In the genomic region with DNA sequence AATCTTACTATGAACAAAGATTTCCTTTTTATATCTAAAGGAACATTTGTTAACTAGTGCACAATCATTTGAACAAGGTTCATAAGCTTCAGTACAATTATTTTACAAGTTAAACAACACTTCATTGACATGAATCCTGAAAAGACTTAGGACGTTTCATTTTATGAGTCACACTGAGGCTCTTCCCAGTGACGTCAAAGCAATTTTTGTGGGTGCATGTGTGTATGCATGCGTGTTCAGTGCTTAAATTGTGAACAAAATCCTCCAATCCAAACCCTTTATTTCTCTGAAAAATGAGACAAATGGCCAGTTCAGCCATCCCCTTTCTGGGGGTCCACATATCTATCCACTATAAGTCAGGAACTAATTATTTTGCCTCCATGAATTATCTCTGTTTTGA, we compare ENCODE assay signal across 29 cellular contexts. TPM values are rescaled to one million over a fixed set of nuclear protein-coding genes. Genes with fewer than 3 reads are reported as not detected.
DNase-seq lines count a peak whose midpoint lies in the region; TF ChIP-seq lines count a peak whose summit lies in the region.
"Had no signal": no experiment of that assay in that cellular context is flagged by ENCODE, and none has a peak within 500 bp of the region (broad histone marks: within the 10 kb centered on the region; RNA-seq: fewer than 3 reads in every experiment).

No MANE protein-coding gene starts in this region.

- H3K9me3 Mint-ChIP-seq in activated naive CD4-positive, alpha-beta T cell treated with anti-CD3 and anti-CD28 coated beads, Interleukin-2, amount 10 ng/mL, durations not matched to agents 7 days and 5 days: no peaks in the 10 kb centered on the region
- H3K9me3 Mint-ChIP-seq: activated B cell treated with CpG ODN at 0.5 μM for 24 hours; activated T-helper 1 cell treated with anti-CD3 and anti-CD28 coated beads, Interleukin-12 subunit alpha, Interleukin-12 subunit beta, Interleukin-2, Interleukin-4 antibody, amounts not matched to agents 30 ng/mL and 10 ng/mL and 1 ng/mL, durations not matched to agents 14 hours and 24 hours and 36 hours; CD4-positive, alpha-beta T cell; natural killer cell; stimulated activated memory B cell treated with anti-CD40 and anti-IgM and Interleukin-4, amounts not matched to agents 10 μg/mL and 1 μg/mL and 100 μg/mL, for 72 hours had no signal

- H3K79me2 ChIP-seq in osteoblast (ENCODE audit: insufficient read depth, low read length): no peaks in the 10 kb centered on the region

- H3K4me3 ChIP-seq in epithelial cell of esophagus (ENCODE audit: low read length): no peak overlapping the region
- H3K4me3 ChIP-seq in osteoblast (ENCODE audit: insufficient read depth, low read length): no peak overlapping the region
- H3K4me3 ChIP-seq: testis, uterus had no signal

- no peaks in the 10 kb centered on the region for H3K9me3 ChIP-seq in osteoblast (ENCODE audit: low read depth, low read length)
- H3K9me3 ChIP-seq: testis, uterus had no signal

- peaks cover 13% of the 10 kb centered on the region for H3K4me1 ChIP-seq in osteoblast (ENCODE audit: insufficient read depth, low read length)
- H3K4me1 ChIP-seq: testis, uterus had no signal

- no peak overlapping the region for H3K4me3 Mint-ChIP-seq in activated naive CD4-positive, alpha-beta T cell treated with anti-CD3 and anti-CD28 coated beads, Interleukin-2, amount 10 ng/mL, durations not matched to agents 7 days and 5 days
- H3K4me3 Mint-ChIP-seq: activated B cell treated with CpG ODN at 0.5 μM for 24 hours; activated T-helper 1 cell treated with anti-CD3 and anti-CD28 coated beads, Interleukin-12 subunit alpha, Interleukin-12 subunit beta, Interleukin-2, Interleukin-4 antibody, amounts not matched to agents 30 ng/mL and 10 ng/mL and 1 ng/mL, durations not matched to agents 14 hours and 24 hours and 36 hours; CD4-positive, alpha-beta T cell; natural killer cell; stimulated activated memory B cell treated with anti-CD40 and anti-IgM and Interleukin-4, amounts not matched to agents 10 μg/mL and 1 μg/mL and 100 μg/mL, for 72 hours had no signal

- CTCF ChIA-PET in activated naive CD4-positive, alpha-beta T cell treated with anti-CD3 and anti-CD28 coated beads, Interleukin-2, amount 10 ng/mL, durations not matched to agents 7 days and 5 days (lab: Charles Lee): no interaction called here

- no peak overlapping the region for H3K27ac Mint-ChIP-seq in activated naive CD4-positive, alpha-beta T cell treated with anti-CD3 and anti-CD28 coated beads, Interleukin-2, amount 10 ng/mL, durations not matched to agents 7 days and 5 days
- H3K27ac Mint-ChIP-seq: activated B cell treated with CpG ODN at 0.5 μM for 24 hours; activated T-helper 1 cell treated with anti-CD3 and anti-CD28 coated beads, Interleukin-12 subunit alpha, Interleukin-12 subunit beta, Interleukin-2, Interleukin-4 antibody, amounts not matched to agents 30 ng/mL and 10 ng/mL and 1 ng/mL, durations not matched to agents 14 hours and 24 hours and 36 hours; CD4-positive, alpha-beta T cell; natural killer cell; stimulated activated memory B cell treated with anti-CD40 and anti-IgM and Interleukin-4, amounts not matched to agents 10 μg/mL and 1 μg/mL and 100 μg/mL, for 72 hours had no signal

- peaks cover 5% of the 10 kb centered on the region for H3K27me3 ChIP-seq in osteoblast (ENCODE audit: insufficient read depth, low read length)
- H3K27me3 ChIP-seq: testis, uterus had no signal

- no peaks in the 10 kb centered on the region for H3K36me3 ChIP-seq in osteoblast (ENCODE audit: insufficient read depth, low read length)
- H3K36me3 ChIP-seq: uterus had no signal

- peak overlapping the region; percentile 45 for H3K27ac ChIP-seq in osteoblast (ENCODE audit: low read depth, low read length)
- H3K27ac ChIP-seq: testis, uterus had no signal

- H3K4me1 Mint-ChIP-seq in activated naive CD4-positive, alpha-beta T cell treated with anti-CD3 and anti-CD28 coated beads, Interleukin-2, amount 10 ng/mL, durations not matched to agents 7 days and 5 days: no peaks in the 10 kb centered on the region
- H3K4me1 Mint-ChIP-seq: activated B cell treated with CpG ODN at 0.5 μM for 24 hours; stimulated activated memory B cell treated with anti-CD40 and anti-IgM and Interleukin-4, amounts not matched to agents 10 μg/mL and 1 μg/mL and 100 μg/mL, for 72 hours had no signal

- no peak for TF ChIP-seq CTCF in epithelial cell of esophagus (IDR thresholded peaks at IDR 0.05; ENCODE audit: insufficient read depth, low read depth, low read length, missing control alignments)
- TF ChIP-seq CTCF in osteoblast (IDR thresholded peaks at IDR 0.05; ENCODE audit: extremely low read depth, low read depth, low read length): no peak
- no peak for TF ChIP-seq CTCF in GM20000 (IDR thresholded peaks at IDR 0.05; ENCODE audit: extremely low read depth, missing control alignments)

- no peaks in the 10 kb centered on the region for H3K36me3 Mint-ChIP-seq in activated naive CD4-positive, alpha-beta T cell treated with anti-CD3 and anti-CD28 coated beads, Interleukin-2, amount 10 ng/mL, durations not matched to agents 7 days and 5 days
- H3K36me3 Mint-ChIP-seq: natural killer cell; stimulated activated memory B cell treated with anti-CD40 and anti-IgM and Interleukin-4, amounts not matched to agents 10 μg/mL and 1 μg/mL and 100 μg/mL, for 72 hours had no signal

- no peaks in the 10 kb centered on the region for H4K20me1 ChIP-seq in osteoblast (ENCODE audit: insufficient read depth, low read length)

- no peaks in the 10 kb centered on the region for H3K27me3 Mint-ChIP-seq in activated naive CD4-positive, alpha-beta T cell treated with anti-CD3 and anti-CD28 coated beads, Interleukin-2, amount 10 ng/mL, durations not matched to agents 7 days and 5 days
- H3K27me3 Mint-ChIP-seq: CD4-positive, alpha-beta T cell had no signal

- DNase-seq in EH (ENCODE audit: low read depth) (peak; percentile 86), NCI-H460 (ENCODE audit: extremely low read depth, low read depth) (peak; percentile 67), epithelial cell of esophagus (ENCODE audit: low read depth) (peak; percentile 46), osteoblast (ENCODE audit: insufficient read length, low spot score, missing footprints) (no peak), NCI-H510A treated with DMSO at 0.1 percent for 48 hours (lab: John Stamatoyannopoulos, UW) (no peak), GM20000 (ENCODE audit: low spot score) (no peak)
- no peak for DNase-seq in activated naive CD4-positive, alpha-beta T cell treated with anti-CD3 and anti-CD28 coated beads, Interleukin-2, amount 10 ng/mL, durations not matched to agents 7 days and 5 days
- DNase-seq: activated B cell treated with CpG ODN at 0.5 μM for 24 hours; activated CD4-positive, alpha-beta T cell treated with anti-CD3 and anti-CD28 coated beads, Interleukin-2, amount 50 U/mL, for 4 hours; activated naive CD4-positive, alpha-beta T cell treated with anti-CD3 and anti-CD28 coated beads, Interleukin-2, amount 50 U/mL, for 16 hours; anterior cingulate cortex; CD4-positive, alpha-beta T cell; cerebellar nuclear complex; DMS153; GF-D8; H7; natural killer cell; NCI-H2029 treated with DMSO at 0.1 percent for 48 hours; NCI-H2227 treated with DMSO at 0.1 percent for 48 hours; NCI-H774; retina; stimulated activated CD4-positive, alpha-beta T cell treated with anti-CD3 and anti-CD28 coated beads, Interleukin-4, amount 100 ng/mL, for 1 hour; T1000; testis; uterus had no signal

- H2AFZ ChIP-seq in osteoblast (ENCODE audit: low read length): peak overlapping the region; percentile 11

- no peak overlapping the region for H3K4me2 ChIP-seq in osteoblast (ENCODE audit: insufficient read depth, low read length)

RNA-seq across cellular contexts. Expression of gene LMNTD1, which starts 2.9 kb away (rescaled TPM):
- 0.15 TPM in 1 of 2 replicates, not detected in the other for total RNA-seq in NCI-H460 (2014; rRNA removed; shearing (Covaris generic))
- polyA plus RNA-seq in NCI-H460 (2014; cell fraction: nucleus; rRNA removed): 0.12 TPM in 1 of 2 replicates, not detected in the other
- not detected in 2 replicates for total RNA-seq in osteoblast
- total RNA-seq: activated B cell treated with CpG ODN at 0.5 μM for 24 hours; activated T-helper 1 cell treated with anti-CD3 and anti-CD28 coated beads, Interleukin-12 subunit alpha, Interleukin-12 subunit beta, Interleukin-2, Interleukin-4 antibody, amounts not matched to agents 30 ng/mL and 10 ng/mL and 1 ng/mL, durations not matched to agents 14 hours and 24 hours and 36 hours; CD4-positive, alpha-beta T cell; lower leg skin; natural killer cell; osteocyte had no signal

Comparison
In these comparisons a context has a peak if more than half of its experiments do, and no peak if none do; other contexts are left out.
1. DNase-seq: peak in EH (single experiment), NCI-H460 (single experiment) and epithelial cell of esophagus (single experiment); none in osteoblast (single experiment), NCI-H510A treated with DMSO at 0.1 percent for 48 hours (single experiment), GM20000 (single experiment) and activated naive CD4-positive, alpha-beta T cell treated with anti-CD3 and anti-CD28 coated beads, Interleukin-2, amount 10 ng/mL, durations not matched to agents 7 days and 5 days (single experiment).